24 cellular contexts compared by ENCODE assay signal in genomic region chr3:113088616-113089015, GRCh38.
"Had no signal": no experiment of that assay in that cellular context is flagged by ENCODE, and none has a peak within 500 bp of the region (broad histone marks: within the 10 kb centered on the region; RNA-seq: fewer than 3 reads in every experiment).

No MANE protein-coding gene starts in this region.

- H3K4me1 ChIP-seq: upper lobe of right lung had no signal

- H3K27ac ChIP-seq: epithelial cell of prostate, gastroesophageal sphincter, hepatocyte, right atrium auricular region, suprapubic skin, upper lobe of right lung, VCaP had no signal

- H3K4me3 ChIP-seq: gastroesophageal sphincter, hepatocyte, right atrium auricular region, suprapubic skin, upper lobe of right lung had no signal

- H3K4me3 Mint-ChIP-seq: activated naive CD8-positive, alpha-beta T cell treated with anti-CD3 and anti-CD28 coated beads, Interleukin-2, amount 50 U/mL, for 24 hours; activated T-helper 17 cell treated with anti-CD3 and anti-CD28 coated beads, Interleukin-2, amount 50 U/mL, for 72 hours; dendritic cell treated with granulocyte-macrophage colony-stimulating factor and Interleukin-4, amounts not matched to agents 40 ng/mL and 50 ng/mL, for 4 days; memory B cell; naive thymus-derived CD8-positive, alpha-beta T cell; stimulated activated naive CD8-positive, alpha-beta T cell treated with anti-CD3 and anti-CD28 coated beads, Interleukin-15, Interleukin-2, amounts not matched to agents 100 ng/mL and 50 ng/mL, for 24 hours had no signal

- H3K27me3 Mint-ChIP-seq: activated naive CD8-positive, alpha-beta T cell treated with anti-CD3 and anti-CD28 coated beads, Interleukin-2, amount 50 U/mL, for 24 hours; activated T-helper 17 cell treated with anti-CD3 and anti-CD28 coated beads, Interleukin-2, amount 50 U/mL, for 72 hours; memory B cell; naive thymus-derived CD8-positive, alpha-beta T cell; stimulated activated naive CD8-positive, alpha-beta T cell treated with anti-CD3 and anti-CD28 coated beads, Interleukin-15, Interleukin-2, amounts not matched to agents 100 ng/mL and 50 ng/mL, for 24 hours had no signal

- H3K27ac Mint-ChIP-seq: activated naive CD8-positive, alpha-beta T cell treated with anti-CD3 and anti-CD28 coated beads, Interleukin-2, amount 50 U/mL, for 24 hours; activated T-helper 17 cell treated with anti-CD3 and anti-CD28 coated beads, Interleukin-2, amount 50 U/mL, for 72 hours; dendritic cell treated with granulocyte-macrophage colony-stimulating factor and Interleukin-4, amounts not matched to agents 40 ng/mL and 50 ng/mL, for 4 days; memory B cell; stimulated activated naive CD8-positive, alpha-beta T cell treated with anti-CD3 and anti-CD28 coated beads, Interleukin-15, Interleukin-2, amounts not matched to agents 100 ng/mL and 50 ng/mL, for 24 hours had no signal

- H3K4me1 Mint-ChIP-seq: activated naive CD8-positive, alpha-beta T cell treated with anti-CD3 and anti-CD28 coated beads, Interleukin-2, amount 50 U/mL, for 24 hours; activated T-helper 17 cell treated with anti-CD3 and anti-CD28 coated beads, Interleukin-2, amount 50 U/mL, for 72 hours had no signal

- H3K27me3 ChIP-seq: gastroesophageal sphincter, hepatocyte, right atrium auricular region, suprapubic skin, upper lobe of right lung had no signal

- DNase-seq: activated CD4-positive, alpha-beta T cell treated with anti-CD3 and anti-CD28 coated beads for 1 hour; activated CD4-positive, alpha-beta T cell treated with anti-CD3 and anti-CD28 coated beads, Interleukin-2, amount 50 U/mL, for 4 hours; activated naive CD4-positive, alpha-beta T cell treated with Interleukin-2 at 50 U/mL for 16 hours; activated naive CD8-positive, alpha-beta T cell treated with anti-CD3 and anti-CD28 coated beads, Interleukin-2, amount 50 U/mL, for 24 hours; activated T-cell treated with anti-CD3 and anti-CD28 coated beads for 4 hours; aorta; effector memory CD4-positive, alpha-beta T cell; islet precursor cell; naive thymus-derived CD8-positive, alpha-beta T cell; occipital lobe; small intestine; stimulated activated CD4-positive, alpha-beta T cell treated with anti-CD3 and anti-CD28 coated beads, Interleukin-4, amount 100 ng/mL, for 4 hours; upper lobe of right lung had no signal

- H3K36me3 ChIP-seq: gastroesophageal sphincter, right atrium auricular region, suprapubic skin, upper lobe of right lung had no signal

- ATAC-seq: activated naive CD8-positive, alpha-beta T cell treated with anti-CD3 and anti-CD28 coated beads, Interleukin-2, amount 50 U/mL, for 24 hours; activated T-helper 17 cell treated with anti-CD3 and anti-CD28 coated beads, Interleukin-2, amount 50 U/mL, for 72 hours; gastroesophageal sphincter; left lobe of liver; naive thymus-derived CD8-positive, alpha-beta T cell; upper lobe of right lung had no signal

- H3K9me3 ChIP-seq: gastroesophageal sphincter, right atrium auricular region, suprapubic skin, upper lobe of right lung had no signal

- H3K9me3 Mint-ChIP-seq: activated naive CD8-positive, alpha-beta T cell treated with anti-CD3 and anti-CD28 coated beads, Interleukin-2, amount 50 U/mL, for 24 hours; activated T-helper 17 cell treated with anti-CD3 and anti-CD28 coated beads, Interleukin-2, amount 50 U/mL, for 72 hours; dendritic cell treated with granulocyte-macrophage colony-stimulating factor and Interleukin-4, amounts not matched to agents 40 ng/mL and 50 ng/mL, for 4 days; memory B cell; naive thymus-derived CD8-positive, alpha-beta T cell; stimulated activated naive CD8-positive, alpha-beta T cell treated with anti-CD3 and anti-CD28 coated beads, Interleukin-15, Interleukin-2, amounts not matched to agents 100 ng/mL and 50 ng/mL, for 24 hours had no signal
